Comparison of ENCODE assay signal across 11 cellular contexts in the genomic region with DNA sequence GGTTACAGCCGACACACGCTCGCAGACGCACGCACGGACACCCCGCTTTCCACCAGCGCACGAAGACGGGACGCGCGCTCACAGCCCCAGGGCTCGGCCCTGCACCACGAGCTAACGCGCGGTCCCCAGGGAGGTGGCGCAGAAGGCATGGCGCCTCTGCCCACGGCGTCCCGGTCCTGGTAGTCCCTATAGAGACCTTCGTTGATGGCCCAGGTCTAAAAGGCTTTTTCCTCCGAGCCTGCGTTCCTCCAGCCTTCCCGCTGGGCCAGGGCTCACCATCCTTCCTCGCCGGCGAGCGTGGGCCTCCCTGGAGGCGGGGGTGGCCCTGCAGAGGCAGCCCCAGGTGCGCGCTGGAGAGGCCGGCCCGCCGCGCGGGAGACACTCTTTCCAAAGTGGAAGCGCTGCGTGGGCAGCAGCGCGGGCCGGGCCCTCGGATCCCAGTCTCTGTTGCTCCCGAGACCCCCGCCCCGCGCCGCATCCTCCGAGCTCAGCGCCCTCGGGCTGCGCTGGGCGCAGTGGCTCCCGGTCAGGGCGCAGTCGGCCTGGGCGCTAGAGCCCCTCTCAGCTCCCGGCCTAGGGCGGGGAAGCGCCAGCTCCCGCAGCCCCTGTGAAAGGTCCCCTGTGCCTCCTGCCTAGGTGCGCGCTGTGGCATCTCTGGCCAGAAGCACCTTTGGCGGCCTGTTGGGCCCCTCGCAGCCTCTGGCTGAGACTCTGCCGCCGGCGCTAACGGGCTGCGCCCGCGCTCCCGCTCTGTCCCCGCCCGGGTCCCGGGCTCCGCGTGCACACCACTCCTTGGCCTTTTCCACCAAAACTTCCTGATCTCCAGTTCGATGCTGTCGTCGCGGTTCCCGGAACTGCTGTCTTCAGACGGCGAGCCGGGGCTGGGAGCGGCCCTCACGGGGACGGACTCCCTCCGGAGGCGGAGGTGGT. TPM values are rescaled to one million over a fixed set of nuclear protein-coding genes. Genes with fewer than 3 reads are reported as not detected.
A peak's percentile ranks its signal among the peaks of the same experiment; 100 is the strongest.
DNase-seq lines count a peak whose midpoint lies in the region; ATAC-seq and TF ChIP-seq lines count a peak whose summit lies in the region.
"Had no signal": no experiment of that assay in that cellular context is flagged by ENCODE, and none has a peak within 500 bp of the region (broad histone marks: within the 10 kb centered on the region; RNA-seq: fewer than 3 reads in every experiment).

No MANE protein-coding gene starts in this region.

- CTCF ChIA-PET in activated CD8-positive, alpha-beta T cell treated with anti-CD3 and anti-CD28 coated beads for 36 hours (lab: Charles Lee) = interaction anchor here (1.2 kb wide), 1 partner anchor 13 kb away, joined by 4 read pairs; no protein-coding TSS in a partner anchor

- peak; percentile 22 for DNase-seq in GM03348 (ENCODE audit: low spot score)
- DNase-seq in activated CD8-positive, alpha-beta T cell treated with anti-CD3 and anti-CD28 coated beads for 36 hours = no peak
- DNase-seq in foreskin keratinocyte = peak in 1 of 2 donors; percentile 26
- DNase-seq in retinal pigment epithelial cell (ENCODE audit: low read depth) = no peak
- DNase-seq in kidney glomerular epithelial cell (lab: John Stamatoyannopoulos, UW) = no peak
- no peak for DNase-seq in WERI-Rb-1
- DNase-seq: cortex of kidney, NCI-H1417 treated with DMSO at 0.1 percent for 48 hours had no signal

- peaks cover 9% of the 10 kb centered on the region for H3K9me3 ChIP-seq in WERI-Rb-1 (ENCODE audit: severe bottlenecking)

- no peaks in the 10 kb centered on the region for H3K36me3 Mint-ChIP-seq in activated CD8-positive, alpha-beta T cell treated with anti-CD3 and anti-CD28 coated beads for 36 hours (ENCODE audit: low read depth)

- peaks cover 23% of the 10 kb centered on the region for H3K27me3 ChIP-seq in foreskin keratinocyte
- H3K27me3 ChIP-seq in WERI-Rb-1 (ENCODE audit: insufficient read depth, low read depth, severe bottlenecking) = no peaks in the 10 kb centered on the region

- POLR2A ChIA-PET in activated CD8-positive, alpha-beta T cell treated with anti-CD3 and anti-CD28 coated beads for 36 hours (lab: Charles Lee) = interaction anchor here (0.6 kb wide), 2 partner anchors 142 to 381 kb away, joined by 3 read pairs; no protein-coding TSS in a partner anchor

- intact Hi-C loops in activated CD8-positive, alpha-beta T cell treated with anti-CD3 and anti-CD28 coated beads for 36 hours (cut with micrococcal nuclease) = no loop called here

- no peak for TF ChIP-seq CTCF in activated CD8-positive, alpha-beta T cell treated with anti-CD3 and anti-CD28 coated beads for 36 hours (IDR thresholded peaks at IDR 0.05)
- TF ChIP-seq CTCF in foreskin keratinocyte (conservative IDR thresholded peaks at IDR 0.05) (no peak), retinal pigment epithelial cell (conservative IDR thresholded peaks at IDR 0.05; ENCODE audit: low read depth, low read length) (no peak), WERI-Rb-1 (IDR thresholded peaks at IDR 0.05; ENCODE audit: low read depth, low read length) (no peak)

- H3K4me3 Mint-ChIP-seq in activated CD8-positive, alpha-beta T cell treated with anti-CD3 and anti-CD28 coated beads for 36 hours = peak overlapping the region; percentile 58
- H3K4me3 Mint-ChIP-seq: T-helper 1 cell treated with Interleukin-12 subunit alpha and Interleukin-12 subunit beta and Interleukin-4 antibody, amounts not matched to agents 30 μg/mL and 1 μg/mL, for 36 hours had no signal

- no peaks in the 10 kb centered on the region for H3K9me3 Mint-ChIP-seq in activated CD8-positive, alpha-beta T cell treated with anti-CD3 and anti-CD28 coated beads for 36 hours
- H3K9me3 Mint-ChIP-seq: T-helper 1 cell treated with Interleukin-12 subunit alpha and Interleukin-12 subunit beta and Interleukin-4 antibody, amounts not matched to agents 30 μg/mL and 1 μg/mL, for 36 hours had no signal

- H3K27ac Mint-ChIP-seq in activated CD8-positive, alpha-beta T cell treated with anti-CD3 and anti-CD28 coated beads for 36 hours = no peak overlapping the region
- H3K27ac Mint-ChIP-seq: T-helper 1 cell treated with Interleukin-12 subunit alpha and Interleukin-12 subunit beta and Interleukin-4 antibody, amounts not matched to agents 30 μg/mL and 1 μg/mL, for 36 hours had no signal

- ATAC-seq in activated CD8-positive, alpha-beta T cell treated with anti-CD3 and anti-CD28 coated beads for 36 hours = no peak
- ATAC-seq in foreskin keratinocyte (peak; percentile 58), GM21723 (IDR thresholded peaks at IDR 0.05; ENCODE audit: unreplicated experiment) (no peak), GM21825 (IDR thresholded peaks at IDR 0.05; ENCODE audit: unreplicated experiment) (no peak)

- H3K4me3 ChIP-seq in retinal pigment epithelial cell (ENCODE audit: low read length) = peak overlapping the region; percentile 31
- H3K4me3 ChIP-seq in WERI-Rb-1 (ENCODE audit: low read depth, low read length) = no peak overlapping the region

- no peaks in the 10 kb centered on the region for H3K4me1 Mint-ChIP-seq in activated CD8-positive, alpha-beta T cell treated with anti-CD3 and anti-CD28 coated beads for 36 hours (ENCODE audit: low read depth)

- peaks cover 29% of the 10 kb centered on the region for H3K27me3 Mint-ChIP-seq in activated CD8-positive, alpha-beta T cell treated with anti-CD3 and anti-CD28 coated beads for 36 hours

- no peaks in the 10 kb centered on the region for H3K36me3 ChIP-seq in WERI-Rb-1

- no peak overlapping the region for H3K27ac ChIP-seq in foreskin keratinocyte
- no peak overlapping the region for H3K27ac ChIP-seq in WERI-Rb-1

- H3K4me1 ChIP-seq in foreskin keratinocyte = no peaks in the 10 kb centered on the region

RNA-seq across cellular contexts. Expression of a gene that starts 31.9 kb away (rescaled TPM):
- total RNA-seq in activated CD8-positive, alpha-beta T cell treated with anti-CD3 and anti-CD28 coated beads for 36 hours = 10 to 100 TPM; 11.5 to 12.4 TPM
- total RNA-seq in foreskin keratinocyte = 11.3 and 11.5 TPM in 2 replicates
- polyA plus RNA-seq in foreskin keratinocyte = 6.2 and 7.3 TPM in 2 replicates
